ENCODE assay signal across 20 cellular contexts in genomic region chrX:8591526-8591925, GRCh38.
"Had no signal": no experiment of that assay in that cellular context is flagged by ENCODE, and none has a peak within 500 bp of the region (broad histone marks: within the 10 kb centered on the region; RNA-seq: fewer than 3 reads in every experiment).

No MANE protein-coding gene starts in this region.

- ATAC-seq: T-cell, T-helper 17 cell had no signal

- DNase-seq: KBM-7, MV-4-11, NCI-H1048, NCI-H1105, NCI-H1417, NCI-H1436 treated with DMSO at 0.1 percent for 48 hours, NCI-H1694, NCI-H187 treated with DMSO at 0.1 percent for 48 hours, NCI-H2029 treated with DMSO at 0.1 percent for 48 hours, NCI-H2171 treated with DMSO at 0.1 percent for 48 hours, NCI-H345, NCI-H446 treated with DMSO at 0.1 percent for 48 hours, NCI-H510A treated with DMSO at 0.1 percent for 48 hours, Right ventricle myocardium superior, RPMI8226, SIG-M5, SK-N-SH, SW 1271, T-cell, T-helper 17 cell had no signal
